In genomic region chr12:57775044-57775443, GRCh38 we compare ENCODE assay signal across 6 cellular contexts.
"Had no signal": no experiment of that assay in that cellular context is flagged by ENCODE, and none has a peak within 500 bp of the region (broad histone marks: within the 10 kb centered on the region; RNA-seq: fewer than 3 reads in every experiment).

No MANE protein-coding gene starts in this region.

- H3K27ac ChIP-seq: KMS-11 had no signal

- H3K4me3 ChIP-seq: GM23338, HAP-1 had no signal

- H3K4me3 Mint-ChIP-seq: GM23338 had no signal

- H3K9me3 Mint-ChIP-seq: GM23338, IgD-negative memory B cell had no signal

- H3K9me3 ChIP-seq: HAP-1 had no signal

- H3K27ac Mint-ChIP-seq: GM23338 had no signal

- ATAC-seq: GM23338, HepG2 had no signal

- DNase-seq: H7 had no signal
